23 cellular contexts compared by ENCODE assay signal in the genomic region with DNA sequence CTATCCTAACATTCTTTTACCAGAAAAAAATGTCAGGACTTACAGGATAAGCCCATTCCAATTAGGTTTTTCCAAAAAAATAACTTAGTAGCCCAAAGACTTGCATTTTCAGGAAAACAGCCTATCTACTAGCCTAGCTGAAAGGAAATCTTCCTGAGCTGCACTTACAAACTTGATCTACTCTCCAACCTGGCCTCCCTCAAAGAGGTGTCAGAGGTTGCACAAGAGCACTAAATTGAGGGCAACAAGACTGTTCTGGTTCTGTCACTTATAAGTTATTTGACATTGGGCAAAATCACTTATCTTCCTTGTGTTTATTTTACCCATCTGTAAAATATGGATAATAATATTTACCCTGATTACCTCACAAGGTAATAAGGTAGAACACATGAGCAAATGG. TPM values are rescaled to one million over a fixed set of nuclear protein-coding genes. Genes with fewer than 3 reads are reported as not detected.
"Had no signal": no experiment of that assay in that cellular context is flagged by ENCODE, and none has a peak within 500 bp of the region (broad histone marks: within the 10 kb centered on the region; RNA-seq: fewer than 3 reads in every experiment).

No MANE protein-coding gene starts in this region.

- H3K4me3 ChIP-seq: SJSA1 had no signal

- H3K9me2 ChIP-seq: SK-N-SH had no signal

- H3K4me2 ChIP-seq: KMS-11, SK-N-SH had no signal

- ATAC-seq: T-cell had no signal

- H3K36me3 ChIP-seq: SJSA1 had no signal

- H3K9ac ChIP-seq: KMS-11, SK-N-SH had no signal

- H3K27me3 ChIP-seq: SJSA1 had no signal

- H3K9me3 ChIP-seq: SJSA1, SK-N-SH had no signal

- DNase-seq: IMR-90, Kasumi-1, MM.1S, NCI-H1105 treated with DMSO at 0.1 percent for 48 hours, NCI-H1417 treated with DMSO at 0.1 percent for 48 hours, NCI-H146, NCI-H1694 treated with DMSO at 0.1 percent for 48 hours, NCI-H1930, NCI-H2081, NCI-H2227 treated with DMSO at 0.1 percent for 48 hours, NCI-H524, NCI-H526 treated with DMSO at 0.1 percent for 48 hours, NCI-H774, Right ventricle myocardium superior, RPMI8226, SIG-M5, SK-N-SH, SW 1271, T-cell had no signal

- FAIRE-seq: RCC 7860 had no signal

- H3K27ac ChIP-seq: KMS-11, SJSA1 had no signal

RNA-seq across cellular contexts. Expression of a gene that starts 7.9 kb away (rescaled TPM):
- total RNA-seq: M059J had no signal
